Comparison of ENCODE assay signal across 24 cellular contexts in the genomic region with DNA sequence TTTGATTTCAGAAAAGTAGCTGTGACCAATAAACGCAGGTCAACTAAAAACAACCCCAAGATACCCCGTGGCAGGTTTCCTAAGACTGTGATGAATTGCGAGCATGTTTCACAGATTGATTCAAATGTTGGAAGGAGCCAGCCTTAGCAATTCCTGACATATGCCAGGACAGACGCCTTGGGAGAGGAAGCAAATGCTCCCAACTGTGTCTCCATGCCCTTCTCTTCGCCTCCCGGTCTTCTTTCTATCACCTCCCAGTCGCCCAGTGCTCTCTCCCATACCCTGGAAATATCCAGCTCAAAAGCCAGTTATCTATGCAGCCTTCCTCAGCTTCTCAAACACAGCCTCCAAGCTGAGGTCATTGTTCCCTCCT. TPM values are rescaled to one million over a fixed set of nuclear protein-coding genes. Genes with fewer than 3 reads are reported as not detected.
"Had no signal": no experiment of that assay in that cellular context is flagged by ENCODE, and none has a peak within 500 bp of the region (broad histone marks: within the 10 kb centered on the region; RNA-seq: fewer than 3 reads in every experiment).

No MANE protein-coding gene starts in this region.

- H3K27ac ChIP-seq: epithelial cell of prostate, right atrium auricular region, tibial nerve, uterus had no signal

- DNase-seq: activated CD4-positive, alpha-beta T cell treated with anti-CD3 and anti-CD28 coated beads, Interleukin-2, amount 10 ng/mL, durations not matched to agents 24 days and 14 days; activated CD8-positive, alpha-beta memory T cell treated with anti-CD3 and anti-CD28 coated beads, Interleukin-2, amount 50 U/mL, for 4 hours; activated effector memory CD4-positive, alpha-beta T cell treated with anti-CD3 and anti-CD28 coated beads, Interleukin-2, amount 50 U/mL, for 16 hours; activated naive CD4-positive, alpha-beta T cell treated with anti-CD3 and anti-CD28 coated beads, Interleukin-2, amount 50 U/mL, for 16 hours; activated T-cell treated with anti-CD3 and anti-CD28 coated beads, Interleukin-2, amount 50 U/mL, for 4 hours; aorta; dermis blood vessel endothelial cell; endodermal cell; head of caudate nucleus; kidney; midbrain; occipital lobe; stimulated activated CD4-positive, alpha-beta T cell treated with anti-CD3 and anti-CD28 coated beads, Interleukin-12 subunit alpha, Interleukin-12 subunit beta, amount 100 ng/mL, for 4 hours; stimulated activated CD4-positive, alpha-beta T cell treated with anti-CD3 and anti-CD28 coated beads, Interleukin-1b, Interleukin-23, amount 100 ng/mL, for 48 hours; stimulated activated CD8-positive, alpha-beta memory T cell treated with anti-CD3 and anti-CD28 coated beads, Interleukin-4, amount 100 ng/mL, for 48 hours; stimulated activated naive CD4-positive, alpha-beta T cell; T1000; uterus had no signal

- H3K9me3 ChIP-seq: right atrium auricular region, tibial nerve, uterus had no signal

- H3K4me3 ChIP-seq: lung, right atrium auricular region, tibial nerve, uterus had no signal

- H3K4me1 ChIP-seq: right atrium auricular region, tibial nerve, uterus had no signal

- ATAC-seq: activated T-cell treated with anti-CD3 and anti-CD28 coated beads, Interleukin-2, amount 50 U/mL, for 4 hours; left lobe of liver had no signal

- H3K27me3 ChIP-seq: right atrium auricular region, tibial nerve, uterus had no signal

- H3K36me3 ChIP-seq: right atrium auricular region, tibial nerve, uterus had no signal

RNA-seq across cellular contexts. Expression of gene KIAA0319, which starts 32.0 kb away (rescaled TPM):
- total RNA-seq: activated CD4-positive, alpha-beta T cell treated with anti-CD3 and anti-CD28 coated beads, Interleukin-2, amount 10 ng/mL, durations not matched to agents 24 days and 14 days; dermis blood vessel endothelial cell; left lobe of liver; T-helper 1 cell treated with Interleukin-12 subunit alpha and Interleukin-12 subunit beta and Interleukin-4 antibody, amounts not matched to agents 30 ng/mL and 1 ng/mL, for 36 hours had no signal
